Comparison of ENCODE assay signal across 1 cellular context in genomic region chr12:110403146-110403974, GRCh38.
TF ChIP-seq lines count a peak whose summit lies in the region.

Gene ANAPC7 (minus strand): TSS chr12:110403708. CDS start chr12:110403627, 81 bp downstream.

TF ChIP-seq in HepG2, 621 proteins besides CTCF, POLR2A, EP300 and RAD21 (continued from another document and continues in another):
- TF ChIP-seq HOXA5 (CRISPR knock-in tag; IDR thresholded peaks at IDR 0.05) (peak; percentile 59; the same call in 1 of the 2 replicates), TFE3 (CRISPR knock-in tag; IDR thresholded peaks at IDR 0.05) (peak; percentile 55; the same call in 1 of the 2 replicates), ARNT (IDR thresholded peaks at IDR 0.05) (no peak), REXO4 (CRISPR knock-in tag; IDR thresholded peaks at IDR 0.05; ENCODE audit: borderline replicate concordance) (no peak), HHEX (CRISPR knock-in tag; IDR thresholded peaks at IDR 0.05) (no peak), SMARCE1 (IDR thresholded peaks at IDR 0.05; ENCODE audit: borderline replicate concordance) (no peak), IRF9 (CRISPR knock-in tag; IDR thresholded peaks at IDR 0.05; ENCODE audit: borderline replicate concordance) (no peak), ATF2 (CRISPR knock-in tag; IDR thresholded peaks at IDR 0.05) (peak; percentile 21; the same call in 1 of the 2 replicates), ZNF83 (CRISPR knock-in tag; IDR thresholded peaks at IDR 0.05; ENCODE audit: borderline replicate concordance) (no peak), SALL2 (CRISPR knock-in tag; IDR thresholded peaks at IDR 0.05) (peak; percentile 27; the same call in 1 of the 2 replicates), ARID3A (IDR thresholded peaks at IDR 0.05; ENCODE audit: low read depth, low read length) (no peak), MAZ (IDR thresholded peaks at IDR 0.05; ENCODE audit: borderline replicate concordance, low read depth, low read length) (no peak), MAZ (CRISPR knock-in tag; IDR thresholded peaks at IDR 0.05; ENCODE audit: low read depth) (peak; percentile 58; the same call in 1 of the 2 replicates), SMAD1 (CRISPR knock-in tag; IDR thresholded peaks at IDR 0.05; ENCODE audit: borderline replicate concordance, low read depth) (0 out of 2 replicates have a peak, but pooled peaks have one; percentile 24), HMGXB4 (CRISPR knock-in tag; IDR thresholded peaks at IDR 0.05; ENCODE audit: borderline replicate concordance in 1 of 2, low read depth in 1 of 2) (peak; percentile 43 to 51; a peak in 2 of 4 replicates), CEBPB (IDR thresholded peaks at IDR 0.05; ENCODE audit: borderline replicate concordance, low read depth, low read length) (no peak), ZNF687 (CRISPR knock-in tag; IDR thresholded peaks at IDR 0.05) (peak; percentile 96), THRA (CRISPR knock-in tag; IDR thresholded peaks at IDR 0.05; ENCODE audit: borderline replicate concordance) (0 out of 2 replicates have a peak, but pooled peaks have one; percentile 12), ZNF597 (CRISPR knock-in tag; IDR thresholded peaks at IDR 0.05) (no peak), YEATS2 (CRISPR knock-in tag; IDR thresholded peaks at IDR 0.05; ENCODE audit: borderline replicate concordance) (no peak; the same call in 1 of the 2 replicates), KAT8 (CRISPR knock-in tag; IDR thresholded peaks at IDR 0.05) (peak; percentile 84), PRDM4 (CRISPR knock-in tag; IDR thresholded peaks at IDR 0.05; ENCODE audit: borderline replicate concordance) (no peak), NCOA1 (CRISPR knock-in tag; IDR thresholded peaks at IDR 0.05) (no peak), NR2F2 (IDR thresholded peaks at IDR 0.05; ENCODE audit: borderline replicate concordance, low read depth) (peak; percentile 23; the same call in 1 of the 2 replicates), HMG20A (CRISPR knock-in tag; IDR thresholded peaks at IDR 0.05; ENCODE audit: borderline replicate concordance) (no peak), FOXA1 (IDR thresholded peaks at IDR 0.05) (no peak), FOXA1 (CRISPR knock-in tag; IDR thresholded peaks at IDR 0.05) (no peak), TAF1 (CRISPR knock-in tag; IDR thresholded peaks at IDR 0.05) (peak; percentile 76), SSRP1 (CRISPR knock-in tag; IDR thresholded peaks at IDR 0.05) (no peak), ZSCAN5A (CRISPR knock-in tag; IDR thresholded peaks at IDR 0.05; ENCODE audit: borderline replicate concordance) (0 out of 2 replicates have a peak, but pooled peaks have one; percentile 55), RCOR2 (CRISPR knock-in tag; IDR thresholded peaks at IDR 0.05) (no peak), GATA4 (IDR thresholded peaks at IDR 0.05; ENCODE audit: borderline replicate concordance, low read depth) (no peak), ZNF547 (CRISPR knock-in tag; IDR thresholded peaks at IDR 0.05) (no peak; the same call in none of the 2 replicates), NCOA5 (CRISPR knock-in tag; IDR thresholded peaks at IDR 0.05) (no peak), FOSL2 (CRISPR knock-in tag; IDR thresholded peaks at IDR 0.05) (0 out of 2 replicates have a peak, but pooled peaks have one; percentile 20), NFYB (CRISPR knock-in tag; IDR thresholded peaks at IDR 0.05) (peak; percentile 11; the same call in 1 of the 2 replicates), PHF20 (CRISPR knock-in tag; IDR thresholded peaks at IDR 0.05) (peak; percentile 78), ZNF678 (CRISPR knock-in tag; IDR thresholded peaks at IDR 0.05) (peak; percentile 30; the same call in 1 of the 2 replicates), SNAPC2 (CRISPR knock-in tag; IDR thresholded peaks at IDR 0.05) (peak; percentile 59; the same call in 1 of the 2 replicates), ARNT2 (CRISPR knock-in tag; IDR thresholded peaks at IDR 0.05; ENCODE audit: low read depth) (peak; percentile 68; the same call in 1 of the 2 replicates), ZNF235 (CRISPR knock-in tag; IDR thresholded peaks at IDR 0.05; ENCODE audit: borderline replicate concordance) (0 out of 2 replicates have a peak, but pooled peaks have one; percentile 46), TBX3 (IDR thresholded peaks at IDR 0.05; ENCODE audit: borderline replicate concordance) (no peak)
